ENCODE assay signal across 27 cellular contexts in the genomic region with DNA sequence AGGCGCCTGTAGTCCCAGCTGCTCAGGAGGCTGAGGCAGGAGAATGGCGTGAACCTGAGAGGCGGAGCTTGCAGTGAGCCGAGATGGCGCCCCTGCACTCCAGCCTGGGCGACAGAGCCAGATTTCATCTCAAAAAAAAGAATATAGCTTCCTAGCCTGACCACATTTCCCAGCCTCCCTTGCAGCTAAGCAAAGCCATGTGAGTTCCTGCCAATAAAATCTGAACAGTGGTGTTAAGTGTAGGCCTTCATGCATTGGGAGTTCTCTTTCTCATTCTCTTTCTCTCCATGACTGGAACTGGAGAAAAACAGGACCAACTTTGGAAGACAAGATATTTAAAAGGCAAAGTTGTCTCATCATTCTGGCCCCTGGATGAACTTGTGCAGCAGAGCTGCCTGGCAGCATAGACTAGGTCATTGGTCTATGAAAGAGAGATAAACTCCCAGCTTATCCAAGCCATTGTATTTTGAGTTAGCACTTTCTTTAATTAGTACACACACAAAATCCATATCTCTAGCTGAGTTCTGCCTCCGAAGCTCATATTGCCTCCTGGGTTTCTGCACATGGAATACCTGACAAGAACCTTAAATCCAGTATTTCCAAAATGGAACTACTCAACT.
A peak's percentile ranks its signal among the peaks of the same experiment; 100 is the strongest.
DNase-seq lines count a peak whose midpoint lies in the region; FAIRE-seq and TF ChIP-seq lines count a peak whose summit lies in the region.
"Had no signal": no experiment of that assay in that cellular context is flagged by ENCODE, and none has a peak within 500 bp of the region (broad histone marks: within the 10 kb centered on the region; RNA-seq: fewer than 3 reads in every experiment).

No MANE protein-coding gene starts in this region.

- no peaks in the 10 kb centered on the region for H3K27me3 ChIP-seq in left ventricle myocardium inferior (ENCODE audit: low read depth)
- H3K27me3 ChIP-seq in right atrium auricular region, result no peaks in the 10 kb centered on the region
- H3K27me3 ChIP-seq in endodermal cell (ENCODE audit: control insufficient read depth, insufficient read depth, low read length, poor library complexity, severe bottlenecking), result no peaks in the 10 kb centered on the region
- no peaks in the 10 kb centered on the region for H3K27me3 ChIP-seq in CD8-positive, alpha-beta memory T cell (ENCODE audit: insufficient read depth, low read length, poor library complexity, severe bottlenecking)
- H3K27me3 ChIP-seq: BE2C, BLaER1 had no signal

- no peaks in the 10 kb centered on the region for H3K27me3 Mint-ChIP-seq in endodermal cell (ENCODE audit: insufficient read depth)
- peaks cover 7 to 15% of the 10 kb centered on the region in 2 donors for H3K27me3 Mint-ChIP-seq in CD8-positive, alpha-beta memory T cell

- intact Hi-C loops in left ventricle myocardium inferior (cut with micrococcal nuclease), result no loop called here

- DNase-seq in left ventricle myocardium inferior (no peak), right atrium auricular region (ENCODE audit: low spot score) (no peak), GM12892 (ENCODE audit: insufficient read length) (no peak), endodermal cell (no peak), frontal cortex (ENCODE audit: low spot score in 2 of 2) (no peak), NCI-H510A (lab: John Stamatoyannopoulos, UW) (no peak)
- DNase-seq in CD8-positive, alpha-beta memory T cell, result no peak
- DNase-seq: 8988T; ACHN; BE2C; C1 segment of cervical spinal cord; Caco-2; Calu3; CD4-positive, alpha-beta memory T cell; CD4-positive, CD25-positive, alpha-beta regulatory T cell; DMS53; DMS79; DND-41; EL; GDM1 had no signal

- H3K36me3 ChIP-seq in left ventricle myocardium inferior (no peaks in the 10 kb centered on the region), right atrium auricular region (no peaks in the 10 kb centered on the region), HEK293 (ENCODE audit: control insufficient read depth in 2 of 2, insufficient read depth in 1 of 2, low read length in 2 of 2) (no peaks in the 10 kb centered on the region), endodermal cell (ENCODE audit: control insufficient read depth, insufficient read depth, low read length) (peaks cover 40% of the 10 kb centered on the region)
- no peaks in the 10 kb centered on the region for H3K36me3 ChIP-seq in CD8-positive, alpha-beta memory T cell (ENCODE audit: insufficient read depth, low read length)
- H3K36me3 ChIP-seq: BE2C, BLaER1 had no signal

- POLR2A ChIA-PET in HEK293 (lab: Yijun Ruan, JAX), result no interaction called here
- POLR2A ChIA-PET in CD8-positive, alpha-beta memory T cell (lab: Charles Lee), result no interaction called here

- H3K4me3 Mint-ChIP-seq in endodermal cell, result no peak overlapping the region
- H3K4me3 Mint-ChIP-seq in CD8-positive, alpha-beta memory T cell, result no peak overlapping the region
- H3K4me3 Mint-ChIP-seq: CD14-positive monocyte; CD4-positive, alpha-beta memory T cell; CD4-positive, CD25-positive, alpha-beta regulatory T cell had no signal

- no peak overlapping the region for H3K4me3 ChIP-seq in left ventricle myocardium inferior
- no peak overlapping the region for H3K4me3 ChIP-seq in right atrium auricular region
- no peak overlapping the region for H3K4me3 ChIP-seq in HEK293 (ENCODE audit: low read depth, low read length)
- H3K4me3 ChIP-seq in endodermal cell (ENCODE audit: low read length), result peak overlapping the region; percentile 6
- no peak overlapping the region for H3K4me3 ChIP-seq in CD8-positive, alpha-beta memory T cell (ENCODE audit: low read length)
- H3K4me3 ChIP-seq: BLaER1, GM12878 had no signal

- peaks cover 15% of the 10 kb centered on the region for H3K9me3 Mint-ChIP-seq in endodermal cell
- no peaks in the 10 kb centered on the region for H3K9me3 Mint-ChIP-seq in CD8-positive, alpha-beta memory T cell

- FAIRE-seq in GM12892 (lab: Jason Lieb, UNC) (peak; percentile 60), frontal cortex (lab: Jason Lieb, UNC) (no peak)
- FAIRE-seq: A204.1, D721Med, GM12878, GM19239 had no signal

- TF ChIP-seq POLR2A in GM12892 (IDR thresholded peaks at IDR 0.05; ENCODE audit: low read depth, low read length), result no peak

- H3K36me3 Mint-ChIP-seq in endodermal cell (ENCODE audit: low read depth), result peaks cover 39% of the 10 kb centered on the region
- no peaks in the 10 kb centered on the region for H3K36me3 Mint-ChIP-seq in CD8-positive, alpha-beta memory T cell
- H3K36me3 Mint-ChIP-seq: CD14-positive monocyte; CD4-positive, alpha-beta memory T cell; CD4-positive, CD25-positive, alpha-beta regulatory T cell had no signal

- H3K9me3 ChIP-seq in left ventricle myocardium inferior (replicated peaks) (peaks cover 15% of the 10 kb centered on the region), right atrium auricular region (peaks cover 0 to 4% of the 10 kb centered on the region in 2 donors), HEK293 (ENCODE audit: control insufficient read depth, insufficient read depth, low read depth, low read length) (no peaks in the 10 kb centered on the region), endodermal cell (ENCODE audit: control insufficient read depth, low read length) (peaks cover 16% of the 10 kb centered on the region)
- no peaks in the 10 kb centered on the region for H3K9me3 ChIP-seq in CD8-positive, alpha-beta memory T cell (ENCODE audit: low read length)
- H3K9me3 ChIP-seq: BE2C, Caco-2 had no signal

- H3K27ac ChIP-seq in left ventricle myocardium inferior (replicated peaks) (peak overlapping the region; percentile 7), right atrium auricular region (peak overlapping the region in 1 of 2 donors; percentile 8), HEK293 (ENCODE audit: extremely low read depth, low read depth, low read length) (no peak overlapping the region), endodermal cell (ENCODE audit: low read depth, low read length) (no peak overlapping the region)
- H3K27ac ChIP-seq in CD8-positive, alpha-beta memory T cell (ENCODE audit: low read depth, low read length), result no peak overlapping the region
- H3K27ac ChIP-seq: BLaER1 had no signal

- WGBS in endodermal cell (ENCODE audit: insufficient coverage in 1 of 2, insufficient read length in 1 of 2), 2 experiments, result 92 to 97% methylated on average over 5 to 7 of the region's 7 CpGs

- CTCF ChIA-PET in HEK293 (lab: Yijun Ruan, JAX), result interaction anchor here (2.1 kb wide), 1 partner anchor 9 kb away, joined by 19 read pairs; no protein-coding TSS in a partner anchor
- CTCF ChIA-PET in CD8-positive, alpha-beta memory T cell (lab: Charles Lee), result interaction anchor here (1.4 kb wide), 1 partner anchor 9 kb away, joined by 8 read pairs; no protein-coding TSS in a partner anchor

- H3K4me1 Mint-ChIP-seq in endodermal cell, result peaks cover 27% of the 10 kb centered on the region
- no peaks in the 10 kb centered on the region for H3K4me1 Mint-ChIP-seq in CD8-positive, alpha-beta memory T cell
- H3K4me1 Mint-ChIP-seq: CD14-positive monocyte; CD4-positive, alpha-beta memory T cell; CD4-positive, CD25-positive, alpha-beta regulatory T cell had no signal

- peaks cover 47% of the 10 kb centered on the region for H3K4me1 ChIP-seq in left ventricle myocardium inferior
- peaks cover 0 to 25% of the 10 kb centered on the region in 2 donors for H3K4me1 ChIP-seq in right atrium auricular region
- H3K4me1 ChIP-seq in HEK293 (ENCODE audit: control insufficient read depth, insufficient read depth, low read length), result no peaks in the 10 kb centered on the region
- peaks cover 9% of the 10 kb centered on the region for H3K4me1 ChIP-seq in endodermal cell (ENCODE audit: control insufficient read depth, insufficient read depth, low read length)
- no peaks in the 10 kb centered on the region for H3K4me1 ChIP-seq in CD8-positive, alpha-beta memory T cell (ENCODE audit: insufficient read depth, low read length)
- H3K4me1 ChIP-seq: BE2C, BLaER1, Caco-2 had no signal

- H3K9ac ChIP-seq in endodermal cell (ENCODE audit: extremely low read depth, low read length, poor library complexity, severe bottlenecking), result no peak overlapping the region
- H3K9ac ChIP-seq: BLaER1 had no signal

- TF ChIP-seq CTCF in left ventricle myocardium inferior (IDR thresholded peaks at IDR 0.05; ENCODE audit: borderline replicate concordance), result no peak
- no peak for TF ChIP-seq CTCF in right atrium auricular region (IDR thresholded peaks at IDR 0.05)
- no peak for TF ChIP-seq CTCF in HEK293 (tag by site-specific recombination; IDR thresholded peaks at IDR 0.05)
- no peak for TF ChIP-seq CTCF in endodermal cell (conservative IDR thresholded peaks at IDR 0.05)

- H3K27ac Mint-ChIP-seq in endodermal cell, result no peak overlapping the region
- no peak overlapping the region for H3K27ac Mint-ChIP-seq in CD8-positive, alpha-beta memory T cell
- H3K27ac Mint-ChIP-seq: CD14-positive monocyte; CD4-positive, CD25-positive, alpha-beta regulatory T cell had no signal

TF ChIP-seq in HEK293, 187 proteins besides CTCF, POLR2A, EP300 and RAD21:
- TF ChIP-seq ZNF585B (tag by site-specific recombination; IDR thresholded peaks at IDR 0.05), result peak; percentile 60; the same call in 1 of the 2 replicates
- TF ChIP-seq BCL6B (tag by site-specific recombination; IDR thresholded peaks at IDR 0.05), result no peak
- TF ChIP-seq ZNF610 (tag by site-specific recombination; IDR thresholded peaks at IDR 0.05; ENCODE audit: borderline replicate concordance), result peak; percentile 72; the same call in 1 of the 2 replicates
- TF ChIP-seq GLI4 (tag by site-specific recombination; IDR thresholded peaks at IDR 0.05), result no peak
- 0 out of 2 replicates have a peak, but pooled peaks have one; percentile 46 for TF ChIP-seq ZNF202 (tag by site-specific recombination; IDR thresholded peaks at IDR 0.05; ENCODE audit: borderline replicate concordance)
